ENCODE assay signal across 23 cellular contexts in the genomic region with DNA sequence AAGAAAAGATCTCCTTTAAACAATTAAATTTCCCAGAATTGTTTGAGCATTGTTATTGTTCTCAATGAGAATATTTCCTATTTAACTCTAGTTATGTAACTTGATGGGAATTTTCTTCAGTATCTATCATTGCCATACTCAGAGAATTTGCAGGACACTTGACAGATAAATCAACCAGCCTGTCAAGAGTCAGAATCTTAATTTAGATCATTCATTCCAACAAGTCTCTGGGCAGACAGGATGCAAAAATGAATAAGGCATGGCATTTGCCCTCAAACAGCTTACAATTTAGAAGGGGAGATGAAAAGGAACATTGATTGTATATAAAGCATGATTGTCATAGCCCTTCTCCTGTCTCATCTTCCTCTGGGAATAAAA. TPM values are rescaled to one million over a fixed set of nuclear protein-coding genes. Genes with fewer than 3 reads are reported as not detected.
DNase-seq lines count a peak whose midpoint lies in the region; ATAC-seq, FAIRE-seq and TF ChIP-seq lines count a peak whose summit lies in the region.
"Had no signal": no experiment of that assay in that cellular context is flagged by ENCODE, and none has a peak within 500 bp of the region (broad histone marks: within the 10 kb centered on the region; RNA-seq: fewer than 3 reads in every experiment).

No MANE protein-coding gene starts in this region.

- no peak for TF ChIP-seq CTCF in liver (IDR thresholded peaks at IDR 0.05; ENCODE audit: low read depth, low read length, missing input control)
- no peak for TF ChIP-seq CTCF in HepG2 (CRISPR knock-in tag; IDR thresholded peaks at IDR 0.05)
- no peak for TF ChIP-seq CTCF in colonic mucosa (IDR thresholded peaks at IDR 0.05)

- H3K27me3 ChIP-seq in liver (ENCODE audit: control insufficient read depth in 4 of 4, insufficient read depth in 4 of 4, low read length in 3 of 4) (no peaks in the 10 kb centered on the region), HepG2 (ENCODE audit: control insufficient read depth in 1 of 2, insufficient read depth in 2 of 2, low read length in 2 of 2) (no peaks in the 10 kb centered on the region; a peak in 1 of 5 replicates), colonic mucosa (no peaks in the 10 kb centered on the region)
- H3K27me3 ChIP-seq: BE2C; BLaER1 treated with 17β-estradiol and CSF1 and Interleukin-3, amounts not matched to agents 10 nM and 100 nM had no signal

- DNase-seq in HepG2 (ENCODE audit: low spot score), result no peak
- DNase-seq in left kidney (ENCODE audit: low read depth, low spot score), result peak; percentile 8
- DNase-seq in pulmonary artery endothelial cell (ENCODE audit: low read depth, low spot score), result peak; percentile 62
- no peak for DNase-seq in NCI-H446 treated with DMSO at 0.1 percent for 48 hours (lab: John Stamatoyannopoulos, UW)
- DNase-seq in colonic mucosa, result no peak
- DNase-seq in DMS 273 (lab: John Stamatoyannopoulos, UW; ENCODE audit: unreplicated experiment), result no peak
- DNase-seq: 8988T; ACHN; AML-193; BE2C; CD4-positive, alpha-beta T cell; CD8-positive, alpha-beta memory T cell; DMS53; DMS79 treated with DMSO at 0.1 percent for 48 hours; GF-D8; H9 had no signal

- in situ Hi-C loops in HepG2 (cut with HindIII; ENCODE audit: extremely low pct_ligation_motif_present, low pct_unique_long_range_greater_than_20kb), result no loop called here

- H3K9ac ChIP-seq in liver (ENCODE audit: low read depth in 1 of 2, low read length in 2 of 2) (no peak overlapping the region), HepG2 (ENCODE audit: insufficient read depth, low read depth, low read length) (no peak overlapping the region), colonic mucosa (ENCODE audit: low read depth in 2 of 2, low read length in 2 of 2) (no peak overlapping the region)
- H3K9ac ChIP-seq: BLaER1 treated with 17β-estradiol and CSF1 and Interleukin-3, amounts not matched to agents 10 nM and 100 nM had no signal

- H3K36me3 ChIP-seq in liver (ENCODE audit: control insufficient read depth in 4 of 4, insufficient read depth in 3 of 4, low read depth in 1 of 4, low read length in 3 of 4) (no peaks in the 10 kb centered on the region), HepG2 (replicated peaks in 1 of 2; ENCODE audit: control insufficient read depth in 1 of 2, insufficient read depth in 2 of 2, low read length in 2 of 2) (no peaks in the 10 kb centered on the region), colonic mucosa (no peaks in the 10 kb centered on the region)
- H3K36me3 ChIP-seq: BE2C; BLaER1 treated with 17β-estradiol and CSF1 and Interleukin-3, amounts not matched to agents 10 nM and 100 nM had no signal

- no peak for TF ChIP-seq POLR2A in HepG2 (IDR thresholded peaks at IDR 0.05; ENCODE audit: insufficient read depth in 1 of 2, low read depth in 2 of 2, low read length in 2 of 2)

- H3K4me2 ChIP-seq in HepG2 (ENCODE audit: low read depth, low read length), result no peak overlapping the region
- H3K4me2 ChIP-seq: A549, GM23338 had no signal

- H2AFZ ChIP-seq in HepG2 (ENCODE audit: low read length), result no peak overlapping the region
- H2AFZ ChIP-seq: GM23338 had no signal

- no peaks in the 10 kb centered on the region for H4K20me1 ChIP-seq in HepG2 (ENCODE audit: insufficient read depth, low read length)
- H4K20me1 ChIP-seq: BLaER1 treated with 17β-estradiol and CSF1 and Interleukin-3, amounts not matched to agents 10 nM and 100 nM had no signal

- H3K79me2 ChIP-seq in HepG2 (ENCODE audit: insufficient read depth, low read length), result no peaks in the 10 kb centered on the region

- no peak for FAIRE-seq in HepG2 (lab: Jason Lieb, UNC)
- FAIRE-seq: A549, GM12891, GM18507 had no signal

- TF ChIP-seq RAD21 in liver (IDR thresholded peaks at IDR 0.05) (no peak), HepG2 (CRISPR knock-in tag; IDR thresholded peaks at IDR 0.05) (no peak)

- CTCF ChIA-PET in HepG2 (lab: Yijun Ruan, JAX; ENCODE audit: low intra/inter-chr PET ratio, low total read pairs), result no interaction called here

- ATAC-seq in HepG2, result no peak
- ATAC-seq: A549, GM23338, HCT116 had no signal

- no peak for TF ChIP-seq EP300 in HepG2 (IDR thresholded peaks at IDR 0.05; ENCODE audit: low read depth in 2 of 2, low read length in 2 of 2)
- TF ChIP-seq EP300 in HepG2 (CRISPR knock-in tag; IDR thresholded peaks at IDR 0.05; ENCODE audit: borderline replicate concordance), result no peak

- no TSS peak for BruUV-seq in HepG2 (replicated peaks; lab: Mats Ljungman, UMichigan)

- H3K4me3 ChIP-seq in liver (ENCODE audit: low read depth in 1 of 3, low read length in 3 of 3) (no peak overlapping the region), HepG2 (replicated peaks in 1 of 3; ENCODE audit: insufficient read depth in 1 of 3, low read depth in 2 of 3, low read length in 3 of 3) (no peak overlapping the region), colonic mucosa (no peak overlapping the region)
- H3K4me3 ChIP-seq: A549; BLaER1 treated with 17β-estradiol and CSF1 and Interleukin-3, amounts not matched to agents 10 nM and 100 nM; GM23338 had no signal

- H3K27ac ChIP-seq in liver (ENCODE audit: low read depth in 1 of 2, low read length in 2 of 2) (no peak overlapping the region), HepG2 (ENCODE audit: extremely low read length, insufficient read depth, low read length) (no peak overlapping the region), colonic mucosa (no peak overlapping the region)
- H3K27ac ChIP-seq: A549 had no signal

- intact Hi-C loops in HepG2 (cut with micrococcal nuclease; ENCODE audit: unreplicated experiment) (no loop called here), colonic mucosa (cut with DNase I) (no loop called here)

- H3K4me1 ChIP-seq in liver (ENCODE audit: control insufficient read depth in 4 of 4, insufficient read depth in 4 of 4, low read length in 3 of 4) (no peaks in the 10 kb centered on the region), HepG2 (ENCODE audit: insufficient read depth, low read length) (peaks cover 14% of the 10 kb centered on the region), colonic mucosa (no peaks in the 10 kb centered on the region)
- H3K4me1 ChIP-seq: A549, BE2C had no signal

- H3K9me3 ChIP-seq in liver (ENCODE audit: control insufficient read depth in 4 of 4, low read length in 3 of 4) (no peaks in the 10 kb centered on the region), HepG2 (ENCODE audit: low read length) (no peaks in the 10 kb centered on the region), colonic mucosa (no peaks in the 10 kb centered on the region)
- H3K9me3 ChIP-seq: BE2C had no signal

- POLR2A ChIA-PET in HepG2 (lab: Yijun Ruan, JAX), result no interaction called here

TF ChIP-seq in HepG2, 621 proteins besides CTCF, POLR2A, EP300 and RAD21:
- no peak for TF ChIP-seq NFKB2 (CRISPR knock-in tag; IDR thresholded peaks at IDR 0.05; ENCODE audit: borderline replicate concordance)

RNA-seq across cellular contexts. Expression of a gene that starts 7.3 kb away (rescaled TPM):
- total RNA-seq in liver (1 to 10 TPM; 3.8 to 6.3 TPM), HepG2 (2016; rRNA removed; fragmentation: Illumina TruSeq; extraction: Trizol) (3.1 and 4.2 TPM in 2 replicates), pulmonary artery endothelial cell (10.1 and 10.9 TPM in 2 replicates), colonic mucosa (1 to 10 TPM; 3.4 to 5.3 TPM)
- polyA plus RNA-seq in liver (under 1 TPM; 0.45 to 0.68 TPM), HepG2 (2011; rRNA removed) (4.0 and 4.6 TPM in 2 replicates)
- total RNA-seq in HepG2 (2016; cell fraction: cytosol; rRNA removed; fragmentation: Illumina TruSeq; extraction: Trizol; ENCODE audit: low read depth), result 3.2 and 3.7 TPM in 2 replicates
- total RNA-seq in HepG2 (2016; cell fraction: insoluble cytoplasmic fraction; rRNA removed; fragmentation: Illumina TruSeq; extraction: Trizol), result 2.7 and 3.2 TPM in 2 replicates
- 2.0 and 2.1 TPM in 2 replicates for total RNA-seq in HepG2 (2016; cell fraction: membrane; rRNA removed; fragmentation: Illumina TruSeq; extraction: Trizol)
- total RNA-seq in HepG2 (2016; cell fraction: nucleus; rRNA removed; fragmentation: Illumina TruSeq; extraction: Trizol), result 11.7 and 13.7 TPM in 2 replicates
- polyA plus RNA-seq in HepG2 (2011; cell fraction: cytosol; rRNA removed), result 2.4 and 2.6 TPM in 2 replicates
- polyA plus RNA-seq in HepG2 (2011; cell fraction: nucleus; rRNA removed), result 8.2 and 12.2 TPM in 2 replicates
- polyA plus RNA-seq in HepG2 (2012), result 1.7 and 1.9 TPM in 2 replicates
- 0.10 and 0.16 TPM in 2 replicates for polyA plus RNA-seq in HepG2 (2016; cell fraction: cytosol; fragmentation: Illumina TruSeq; extraction: Trizol; ENCODE audit: low read depth)
- 1.5 and 1.7 TPM in 2 replicates for polyA plus RNA-seq in HepG2 (2016; cell fraction: insoluble cytoplasmic fraction; fragmentation: Illumina TruSeq; extraction: Trizol; ENCODE audit: low read depth)
- 0.24 and 0.28 TPM in 2 replicates for polyA plus RNA-seq in HepG2 (2016; cell fraction: membrane; fragmentation: Illumina TruSeq; extraction: Trizol; ENCODE audit: low read depth)
- polyA plus RNA-seq in HepG2 (2016; cell fraction: nucleus; fragmentation: Illumina TruSeq; extraction: Trizol; ENCODE audit: insufficient read depth, low read depth), result 2.9 and 3.5 TPM in 2 replicates
- polyA minus RNA-seq in HepG2 (2011; rRNA and poly(A)+ RNA removed; ENCODE audit: low replicate concordance), result 0.05 and 38.4 TPM in 2 replicates
- 4.8 and 5.2 TPM in 2 replicates for polyA minus RNA-seq in HepG2 (2011; cell fraction: cytosol; rRNA and poly(A)+ RNA removed)
- 51.5 and 66.8 TPM in 2 replicates for polyA minus RNA-seq in HepG2 (2011; cell fraction: nucleus; rRNA and poly(A)+ RNA removed)

Comparison
In these comparisons a context has a peak if more than half of its experiments do, and no peak if none do; other contexts are left out.
1. DNase-seq: peak in left kidney (single experiment) and pulmonary artery endothelial cell (single experiment); none in HepG2 (single experiment), NCI-H446 treated with DMSO at 0.1 percent for 48 hours (single experiment), colonic mucosa (single experiment) and DMS 273 (single experiment).